Comparison of ENCODE assay signal across 8 cellular contexts in genomic region chr18:48022531-48023330, GRCh38.
A peak's percentile ranks its signal among the peaks of the same experiment; 100 is the strongest.
DNase-seq lines count a peak whose midpoint lies in the region; ATAC-seq and FAIRE-seq lines count a peak whose summit lies in the region.

No MANE protein-coding gene starts in this region.

- H3K4me1 ChIP-seq in esophagus (ENCODE audit: control insufficient read depth in 2 of 2, insufficient read depth in 2 of 2, low read length in 1 of 2) = peaks cover 2 to 6% of the 10 kb centered on the region in 2 donors

- no peak overlapping the region for H3K4me3 Mint-ChIP-seq in naive B cell

- 46 to 50% methylated on average over 16 of the region's 16 CpGs for WGBS in esophagus, 2 donors

- peak overlapping the region in 1 of 6 donors; percentile 13 for H3K27ac Mint-ChIP-seq in naive B cell

- no peaks in the 10 kb centered on the region for H3K9me3 ChIP-seq in esophagus (ENCODE audit: control insufficient read depth in 2 of 2, insufficient read depth in 1 of 2, low read depth in 1 of 2, low read length in 1 of 2)

- no peak overlapping the region for H3K4me3 ChIP-seq in esophagus (ENCODE audit: low read depth in 1 of 2, low read length in 2 of 2)

- peaks cover 4 to 8% (median 5%) of the 10 kb centered on the region in 3 donors for H3K4me1 Mint-ChIP-seq in naive B cell

- no peaks in the 10 kb centered on the region for H3K9me3 Mint-ChIP-seq in naive B cell

- H3K36me3 ChIP-seq in esophagus (ENCODE audit: control insufficient read depth in 2 of 2, insufficient read depth in 2 of 2, low read length in 1 of 2) = no peaks in the 10 kb centered on the region

- peak; percentile 86 to 88 for DNase-seq in AML-193 (lab: John Stamatoyannopoulos, UW)
- DNase-seq in GM18507 (ENCODE audit: extremely low spot score, insufficient read length, low read depth) = peak; percentile 25
- DNase-seq in NCI-H1694 (lab: John Stamatoyannopoulos, UW) = peak; percentile 80
- peak; percentile 83 for DNase-seq in SKM-1 treated with dmso at 0.1 percent for 144 hours (lab: John Stamatoyannopoulos, UW; ENCODE audit: unreplicated experiment)
- DNase-seq in naive B cell = peak; percentile 29

- FAIRE-seq in GM18507 (lab: Jason Lieb, UNC) = peak; percentile 73

- ATAC-seq in naive B cell (ENCODE audit: low read depth in 2 of 2) = peak; percentile 41 to 67
- ATAC-seq in HG02588 (IDR thresholded peaks at IDR 0.05; ENCODE audit: unreplicated experiment) = no peak
- ATAC-seq in GM19397 (IDR thresholded peaks at IDR 0.05; ENCODE audit: unreplicated experiment) = no peak

- peaks cover 31 to 73% (median 59%) of the 10 kb centered on the region in 3 donors for H3K27me3 Mint-ChIP-seq in naive B cell

- H3K36me3 Mint-ChIP-seq in naive B cell = no peaks in the 10 kb centered on the region

- H3K27me3 ChIP-seq in esophagus (ENCODE audit: control insufficient read depth in 1 of 2, insufficient read depth in 2 of 2, low read length in 2 of 2) = no peaks in the 10 kb centered on the region

- H3K27ac ChIP-seq in esophagus (ENCODE audit: low read depth in 2 of 2, low read length in 1 of 2) = peak overlapping the region; percentile 25 to 50

Comparison
In these comparisons a context has a peak if more than half of its experiments do, and no peak if none do; other contexts are left out.
1. DNase-seq: peak in every context shown above with its lines; median percentile 87 in AML-193; 83 in SKM-1 treated with dmso at 0.1 percent for 144 hours; 80 in NCI-H1694; 29 in naive B cell; 25 in GM18507.
2. ATAC-seq: peak in naive B cell (2 of 2); none in HG02588 (single experiment) and GM19397 (single experiment).